16 cellular contexts compared by ENCODE assay signal in genomic region chr2:53769318-53769945, GRCh38. TPM values are rescaled to one million over a fixed set of nuclear protein-coding genes. Genes with fewer than 3 reads are reported as not detected.
DNase-seq lines count a peak whose midpoint lies in the region; ATAC-seq and TF ChIP-seq lines count a peak whose summit lies in the region.
"Had no signal": no experiment of that assay in that cellular context is flagged by ENCODE, and none has a peak within 500 bp of the region (broad histone marks: within the 10 kb centered on the region; RNA-seq: fewer than 3 reads in every experiment).

No MANE protein-coding gene starts in this region.

- H3K36me3 Mint-ChIP-seq in IgD-negative memory B cell, result peaks cover 6% of the 10 kb centered on the region
- peaks cover 27% of the 10 kb centered on the region for H3K36me3 Mint-ChIP-seq in activated T-helper 1 cell treated with anti-CD3 and anti-CD28 coated beads, Interleukin-12 subunit alpha, Interleukin-12 subunit beta, Interleukin-2, Interleukin-4 antibody, amounts not matched to agents 30 ng/mL and 10 ng/mL and 1 ng/mL, durations not matched to agents 14 hours and 24 hours and 36 hours (ENCODE audit: low read depth)

- no peak for TF ChIP-seq CTCF in mammary epithelial cell (conservative IDR thresholded peaks at IDR 0.05 in 1 of 2, IDR thresholded peaks at IDR 0.05 in 1 of 2; ENCODE audit: extremely low read depth in 1 of 2, insufficient read depth in 1 of 2, low read depth in 1 of 2, low read length in 2 of 2)
- TF ChIP-seq CTCF in breast epithelium (IDR thresholded peaks at IDR 0.05), result no peak
- no peak for TF ChIP-seq CTCF in GM20000 (IDR thresholded peaks at IDR 0.05; ENCODE audit: extremely low read depth, missing control alignments)

- H3K36me3 ChIP-seq in mammary epithelial cell (ENCODE audit: insufficient read depth, low read length) (peaks cover 3% of the 10 kb centered on the region), breast epithelium (no peaks in the 10 kb centered on the region)
- H3K36me3 ChIP-seq: adrenal gland, prostate gland, uterus had no signal

- peaks cover 15 to 32% (median 28%) of the 10 kb centered on the region in 3 donors for H3K4me1 Mint-ChIP-seq in IgD-negative memory B cell
- H3K4me1 Mint-ChIP-seq in activated T-helper 1 cell treated with anti-CD3 and anti-CD28 coated beads, Interleukin-12 subunit alpha, Interleukin-12 subunit beta, Interleukin-2, Interleukin-4 antibody, amounts not matched to agents 30 ng/mL and 10 ng/mL and 1 ng/mL, durations not matched to agents 14 hours and 24 hours and 36 hours (ENCODE audit: low read depth), result peaks cover 44% of the 10 kb centered on the region
- peaks cover 38% of the 10 kb centered on the region for H3K4me1 Mint-ChIP-seq in stimulated activated naive CD8-positive, alpha-beta T cell treated with anti-CD3 and anti-CD28 coated beads, Interleukin-15, amount 100 ng/mL, for 72 hours

- H3K27ac ChIP-seq in mammary epithelial cell (ENCODE audit: insufficient read depth, low read depth, low read length), result no peak overlapping the region
- no peak overlapping the region for H3K27ac ChIP-seq in breast epithelium
- H3K27ac ChIP-seq: adrenal gland, prostate gland, RWPE1, uterus had no signal

- H3K9me3 ChIP-seq in mammary epithelial cell (replicated peaks; ENCODE audit: insufficient read depth, low read length) (no peaks in the 10 kb centered on the region), breast epithelium (no peaks in the 10 kb centered on the region)
- H3K9me3 ChIP-seq: adrenal gland, prostate gland, uterus had no signal

- DNase-seq in mammary epithelial cell (no peak), breast epithelium (ENCODE audit: low spot score in 2 of 2) (no peak), GM20000 (ENCODE audit: low spot score) (no peak), kidney tubule cell (ENCODE audit: low spot score) (no peak), DMS114 treated with DMSO at 0.1 percent for 48 hours (lab: John Stamatoyannopoulos, UW; ENCODE audit: unreplicated experiment) (no peak)
- no peak for DNase-seq in activated T-helper 1 cell treated with anti-CD3 and anti-CD28 coated beads, Interleukin-12 subunit alpha, Interleukin-12 subunit beta, Interleukin-2, Interleukin-4 antibody, amounts not matched to agents 30 ng/mL and 10 ng/mL and 1 ng/mL, durations not matched to agents 14 hours and 24 hours and 36 hours (ENCODE audit: low spot score)
- DNase-seq in stimulated activated naive CD8-positive, alpha-beta T cell treated with anti-CD3 and anti-CD28 coated beads, Interleukin-15, amount 100 ng/mL, for 72 hours, result no peak
- DNase-seq: adrenal gland, AML-193, DMS153, NCI-H1930, NCI-H748 treated with DMSO at 0.1 percent for 48 hours, uterus had no signal

- no peak overlapping the region for H3K9ac ChIP-seq in mammary epithelial cell (ENCODE audit: insufficient read depth, low read length)

- H3K4me3 Mint-ChIP-seq in IgD-negative memory B cell, result peak overlapping the region in 3 of 4 donors; percentile 27 to 96 (median 51)
- peak overlapping the region; percentile 34 for H3K4me3 Mint-ChIP-seq in activated T-helper 1 cell treated with anti-CD3 and anti-CD28 coated beads, Interleukin-12 subunit alpha, Interleukin-12 subunit beta, Interleukin-2, Interleukin-4 antibody, amounts not matched to agents 30 ng/mL and 10 ng/mL and 1 ng/mL, durations not matched to agents 14 hours and 24 hours and 36 hours
- peak overlapping the region; percentile 84 to 94 for H3K4me3 Mint-ChIP-seq in stimulated activated naive CD8-positive, alpha-beta T cell treated with anti-CD3 and anti-CD28 coated beads, Interleukin-15, amount 100 ng/mL, for 72 hours

- peak overlapping the region; percentile 84 for H3K4me2 ChIP-seq in mammary epithelial cell (ENCODE audit: insufficient read depth, low read depth, low read length)

- peaks cover 59% of the 10 kb centered on the region for H3K79me2 ChIP-seq in mammary epithelial cell (ENCODE audit: insufficient read depth, low read length)

- no TSS peak for BruUV-seq in mammary epithelial cell (replicated peaks; lab: Mats Ljungman, UMichigan)

- no peaks in the 10 kb centered on the region for H3K27me3 ChIP-seq in mammary epithelial cell (ENCODE audit: insufficient read depth, low read length)
- H3K27me3 ChIP-seq in breast epithelium, result no peaks in the 10 kb centered on the region
- H3K27me3 ChIP-seq: adrenal gland, uterus had no signal

- CTCF ChIA-PET in mammary epithelial cell (lab: Charles Lee; ENCODE audit: low non-redundant PET), result no interaction called here

- H3K27ac Mint-ChIP-seq in IgD-negative memory B cell, result peak overlapping the region in 2 of 3 donors; percentile 27 to 50
- H3K27ac Mint-ChIP-seq in activated T-helper 1 cell treated with anti-CD3 and anti-CD28 coated beads, Interleukin-12 subunit alpha, Interleukin-12 subunit beta, Interleukin-2, Interleukin-4 antibody, amounts not matched to agents 30 ng/mL and 10 ng/mL and 1 ng/mL, durations not matched to agents 14 hours and 24 hours and 36 hours, result no peak overlapping the region
- peak overlapping the region in 1 of 2 donors; percentile 34 for H3K27ac Mint-ChIP-seq in stimulated activated naive CD8-positive, alpha-beta T cell treated with anti-CD3 and anti-CD28 coated beads, Interleukin-15, amount 100 ng/mL, for 72 hours

- no peak for TF ChIP-seq POLR2A in breast epithelium (IDR thresholded peaks at IDR 0.05)

- no peaks in the 10 kb centered on the region for H3K9me3 Mint-ChIP-seq in IgD-negative memory B cell
- no peaks in the 10 kb centered on the region for H3K9me3 Mint-ChIP-seq in activated T-helper 1 cell treated with anti-CD3 and anti-CD28 coated beads, Interleukin-12 subunit alpha, Interleukin-12 subunit beta, Interleukin-2, Interleukin-4 antibody, amounts not matched to agents 30 ng/mL and 10 ng/mL and 1 ng/mL, durations not matched to agents 14 hours and 24 hours and 36 hours
- no peaks in the 10 kb centered on the region for H3K9me3 Mint-ChIP-seq in stimulated activated naive CD8-positive, alpha-beta T cell treated with anti-CD3 and anti-CD28 coated beads, Interleukin-15, amount 100 ng/mL, for 72 hours

- peaks cover 13% of the 10 kb centered on the region for H3K4me1 ChIP-seq in mammary epithelial cell (ENCODE audit: insufficient read depth, low read length)
- no peaks in the 10 kb centered on the region for H3K4me1 ChIP-seq in breast epithelium
- H3K4me1 ChIP-seq: prostate gland, uterus had no signal

- no peak for ATAC-seq in stimulated activated naive CD8-positive, alpha-beta T cell treated with anti-CD3 and anti-CD28 coated beads, Interleukin-15, amount 100 ng/mL, for 72 hours

- WGBS in mammary epithelial cell (ENCODE audit: low coverage, missing lambda C conversion rate), result 95% methylated on average over 14 of the region's 15 CpGs

- in situ Hi-C loops in mammary epithelial cell (cut with MboI; ENCODE audit: low sequenced_read_pairs in 2 of 2), result no loop called here

- H3K27me3 Mint-ChIP-seq in IgD-negative memory B cell, result no peaks in the 10 kb centered on the region
- H3K27me3 Mint-ChIP-seq in activated T-helper 1 cell treated with anti-CD3 and anti-CD28 coated beads, Interleukin-12 subunit alpha, Interleukin-12 subunit beta, Interleukin-2, Interleukin-4 antibody, amounts not matched to agents 30 ng/mL and 10 ng/mL and 1 ng/mL, durations not matched to agents 14 hours and 24 hours and 36 hours (ENCODE audit: insufficient read depth), result no peaks in the 10 kb centered on the region
- no peaks in the 10 kb centered on the region for H3K27me3 Mint-ChIP-seq in stimulated activated naive CD8-positive, alpha-beta T cell treated with anti-CD3 and anti-CD28 coated beads, Interleukin-15, amount 100 ng/mL, for 72 hours

- intact Hi-C loops in mammary epithelial cell (cut with micrococcal nuclease) (no loop called here), breast epithelium (cut with DNase I; ENCODE audit: low total_unique reads) (no loop called here)
- intact Hi-C loops in activated T-helper 1 cell treated with anti-CD3 and anti-CD28 coated beads, Interleukin-12 subunit alpha, Interleukin-12 subunit beta, Interleukin-2, Interleukin-4 antibody, amounts not matched to agents 30 ng/mL and 10 ng/mL and 1 ng/mL, durations not matched to agents 14 hours and 24 hours and 36 hours (cut with micrococcal nuclease), result loop anchor here (5.0 kb wide), 1 partner anchor 348 kb away; the partner anchor contains the start of gene ACYP2

- no peak overlapping the region for H2AFZ ChIP-seq in mammary epithelial cell (ENCODE audit: low read depth, low read length)

- H3K4me3 ChIP-seq in mammary epithelial cell (replicated peaks in 1 of 3; ENCODE audit: insufficient read depth in 1 of 3, low read depth in 2 of 3, low read length in 3 of 3) (no peak overlapping the region), breast epithelium (no peak overlapping the region)
- H3K4me3 ChIP-seq: adrenal gland, prostate gland had no signal

- no peaks in the 10 kb centered on the region for H4K20me1 ChIP-seq in mammary epithelial cell (ENCODE audit: insufficient read depth, low read length)

- dilution Hi-C loops in mammary epithelial cell (cut with HindIII; ENCODE audit: low sequenced_read_pairs), result no loop called here

RNA-seq across cellular contexts. Expression of gene CHAC2, which starts 1.8 kb away (rescaled TPM):
- total RNA-seq in mammary epithelial cell, result 10 to 100 TPM in 1 of 2 donors, 1 to 10 TPM in 1; 6.8 to 11.2 TPM
- 9.2 TPM for polyA plus RNA-seq in mammary epithelial cell
- 4.5 TPM for polyA minus RNA-seq in mammary epithelial cell
- 1 to 10 TPM; 1.2 to 5.1 (median 2.0) TPM for total RNA-seq in breast epithelium
- 6.8 TPM for polyA plus RNA-seq in IgD-negative memory B cell
- total RNA-seq in activated T-helper 1 cell treated with anti-CD3 and anti-CD28 coated beads, Interleukin-12 subunit alpha, Interleukin-12 subunit beta, Interleukin-2, Interleukin-4 antibody, amounts not matched to agents 30 ng/mL and 10 ng/mL and 1 ng/mL, durations not matched to agents 14 hours and 24 hours and 36 hours, result 24.1 and 25.6 TPM in 2 replicates

RNA-seq across cellular contexts. Expression of gene ASB3, which starts 17.3 kb away (rescaled TPM):
- total RNA-seq in mammary epithelial cell, result 10 to 100 TPM; 18.2 to 22.0 TPM
- 10.4 TPM for polyA plus RNA-seq in mammary epithelial cell
- polyA minus RNA-seq in mammary epithelial cell, result 13.2 TPM
- total RNA-seq in breast epithelium, result 10 to 100 TPM; 22.0 to 37.9 (median 22.7) TPM
- polyA plus RNA-seq in IgD-negative memory B cell, result 14.7 TPM
- 18.6 and 21.5 TPM in 2 replicates for total RNA-seq in activated T-helper 1 cell treated with anti-CD3 and anti-CD28 coated beads, Interleukin-12 subunit alpha, Interleukin-12 subunit beta, Interleukin-2, Interleukin-4 antibody, amounts not matched to agents 30 ng/mL and 10 ng/mL and 1 ng/mL, durations not matched to agents 14 hours and 24 hours and 36 hours

RNA-seq across cellular contexts. Expression of gene ERLEC1, which starts 17.4 kb away (rescaled TPM):
- total RNA-seq in mammary epithelial cell (10 to 100 TPM; 34.2 to 53.7 TPM), breast epithelium (100 to 1,000 TPM in 1 of 3 donors, 10 to 100 TPM in 2; 82.9 to 114 (median 87.1) TPM)
- polyA plus RNA-seq in mammary epithelial cell (23.5 TPM), IgD-negative memory B cell (23.7 TPM)
- polyA minus RNA-seq in mammary epithelial cell, result 13.5 TPM
- total RNA-seq in activated T-helper 1 cell treated with anti-CD3 and anti-CD28 coated beads, Interleukin-12 subunit alpha, Interleukin-12 subunit beta, Interleukin-2, Interleukin-4 antibody, amounts not matched to agents 30 ng/mL and 10 ng/mL and 1 ng/mL, durations not matched to agents 14 hours and 24 hours and 36 hours, result 28.4 and 29.6 TPM in 2 replicates

Comparison
In these comparisons a context has a peak if more than half of its experiments do, and no peak if none do; other contexts are left out.
1. H3K4me3 Mint-ChIP-seq: peak in every context shown above with its lines; median percentile 89 in stimulated activated naive CD8-positive, alpha-beta T cell treated with anti-CD3 and anti-CD28 coated beads, Interleukin-15, amount 100 ng/mL, for 72 hours; 51 in IgD-negative memory B cell; 34 in activated T-helper 1 cell treated with anti-CD3 and anti-CD28 coated beads, Interleukin-12 subunit alpha, Interleukin-12 subunit beta, Interleukin-2, Interleukin-4 antibody, amounts not matched to agents 30 ng/mL and 10 ng/mL and 1 ng/mL, durations not matched to agents 14 hours and 24 hours and 36 hours.